ENCODE assay signal across 1 cellular context in genomic region chr18:11114653-11115052, GRCh38.
TF ChIP-seq lines count a peak whose summit lies in the region.

No MANE protein-coding gene starts in this region.

TF ChIP-seq in SK-N-SH, 30 proteins besides CTCF, POLR2A, EP300 and RAD21 (continued from another document):
- no peak for TF ChIP-seq USF2 (IDR thresholded peaks at IDR 0.05; ENCODE audit: borderline replicate concordance, low read depth, low read length)
